Comparison of ENCODE assay signal across 11 cellular contexts in the genomic region with DNA sequence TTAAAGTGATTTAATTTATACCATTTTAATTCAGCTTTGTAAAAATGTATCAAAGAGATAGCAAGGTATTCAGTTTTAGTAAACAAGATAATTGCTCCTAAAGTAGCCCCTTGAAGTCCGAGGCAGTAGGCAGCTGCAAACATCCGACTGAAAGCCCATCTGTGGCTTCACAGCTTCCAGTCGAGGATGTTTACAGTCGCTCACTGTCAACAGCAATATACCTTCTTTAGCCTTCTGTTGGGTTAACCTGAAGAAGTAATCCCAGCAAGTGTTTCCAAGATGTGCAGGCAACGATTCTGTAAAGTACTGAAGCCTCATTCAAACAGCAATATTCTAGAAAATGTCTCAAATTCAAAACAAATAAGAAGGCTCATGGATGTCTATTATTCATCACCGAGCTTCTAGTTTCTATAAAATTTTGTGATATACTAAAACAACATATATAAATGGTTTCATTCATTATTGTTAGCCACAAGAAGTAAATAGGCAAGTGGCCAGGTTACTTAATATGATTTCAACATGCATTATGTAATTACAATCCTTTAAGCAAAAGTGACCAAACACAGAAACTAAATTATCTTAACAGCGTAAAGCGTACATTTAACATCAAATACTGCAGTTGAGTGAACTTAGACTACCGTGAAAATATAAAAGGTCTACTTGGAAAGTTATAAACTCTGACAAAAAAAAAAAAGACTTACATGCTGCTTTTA.
DNase-seq lines count a peak whose midpoint lies in the region; ATAC-seq, FAIRE-seq and TF ChIP-seq lines count a peak whose summit lies in the region.
"Had no signal": no experiment of that assay in that cellular context is flagged by ENCODE, and none has a peak within 500 bp of the region (broad histone marks: within the 10 kb centered on the region; RNA-seq: fewer than 3 reads in every experiment).

No MANE protein-coding gene starts in this region.

- in situ Hi-C loops in IMR-90 (cut with MboI; ENCODE audit: low sequenced_read_pairs), result no loop called here

- peak overlapping the region; percentile 50; the same call in 1 of the 2 replicates for H3K23ac ChIP-seq in IMR-90 (ENCODE audit: low read depth, low read length)

- H3K56ac ChIP-seq in IMR-90 (ENCODE audit: extremely low read depth, insufficient read depth, low read length), result peak overlapping the region; percentile 29; the same call in 1 of the 2 replicates

- peaks cover 6% of the 10 kb centered on the region for H3K9me1 ChIP-seq in IMR-90 (ENCODE audit: insufficient read depth, low read length)

- FAIRE-seq in astrocyte (lab: Jason Lieb, UNC), result no peak
- FAIRE-seq: bronchial epithelial cell had no signal

- peak overlapping the region; percentile 71; the same call in 1 of the 2 replicates for H3K27ac ChIP-seq in IMR-90 (ENCODE audit: insufficient read depth, low read length)
- peak overlapping the region; percentile 98 for H3K27ac ChIP-seq in astrocyte (ENCODE audit: low read depth, low read length)
- H3K27ac ChIP-seq in iPS-20b (ENCODE audit: low read length), result no peak overlapping the region

- no peak for TF ChIP-seq POLR2A in IMR-90 (IDR thresholded peaks at IDR 0.05; ENCODE audit: low read depth, low read length)

- H2AK9ac ChIP-seq in IMR-90 (replicated peaks; ENCODE audit: low read depth, low read length, poor library complexity), result no peak overlapping the region

- no peak for ATAC-seq in IMR-90 (ENCODE audit: low read depth)
- ATAC-seq: stimulated activated naive CD8-positive, alpha-beta T cell treated with anti-CD3 and anti-CD28 coated beads, Interleukin-15, Interleukin-2, amounts not matched to agents 100 U/mL and 50 U/mL, for 24 hours had no signal

- H4K20me1 ChIP-seq in IMR-90 (ENCODE audit: insufficient read depth, low read length) (no peaks in the 10 kb centered on the region), astrocyte (ENCODE audit: insufficient read depth, low read length) (no peaks in the 10 kb centered on the region)

- peak overlapping the region; percentile 42; the same call in 1 of the 2 replicates for H3K4ac ChIP-seq in IMR-90 (ENCODE audit: low read depth, low read length)

- no peaks in the 10 kb centered on the region for H3K27me3 ChIP-seq in IMR-90 (ENCODE audit: control insufficient read depth, insufficient read depth, low read length)
- H3K27me3 ChIP-seq in astrocyte (ENCODE audit: insufficient read depth, low read length), result no peaks in the 10 kb centered on the region
- 0 out of 2 replicates have a peak, but pooled peaks cover 3% of the 10 kb centered on the region for H3K27me3 ChIP-seq in iPS-20b (ENCODE audit: insufficient read depth, low read length)
- no peaks in the 10 kb centered on the region for H3K27me3 ChIP-seq in skeletal muscle satellite cell (ENCODE audit: control insufficient read depth, insufficient read depth, low read length)

- H2BK20ac ChIP-seq in IMR-90 (ENCODE audit: low read depth, low read length), result peak overlapping the region; percentile 19

- H3K4me3 Mint-ChIP-seq in astrocyte (ENCODE audit: unreplicated experiment), result peak overlapping the region; percentile 29

- peak overlapping the region; percentile 29; the same call in 1 of the 2 replicates for H4K91ac ChIP-seq in IMR-90 (ENCODE audit: insufficient read depth, low read depth, low read length)

- H3K9ac ChIP-seq in IMR-90 (ENCODE audit: low read depth, low read length) (peak overlapping the region; percentile 20; the same call in 1 of the 2 replicates), astrocyte (ENCODE audit: low read length) (peak overlapping the region; percentile 84), iPS-20b (ENCODE audit: low read depth, low read length) (peak overlapping the region; percentile 43; the same call in 1 of the 2 replicates), skeletal muscle satellite cell (ENCODE audit: low read depth, low read length) (peak overlapping the region; percentile 84)

- H3K36me3 Mint-ChIP-seq in astrocyte (ENCODE audit: low read depth, unreplicated experiment), result no peaks in the 10 kb centered on the region

- H3K14ac ChIP-seq in IMR-90 (replicated peaks; ENCODE audit: low read depth, low read length), result no peak overlapping the region

- H4K8ac ChIP-seq in IMR-90 (ENCODE audit: low read depth in 2 of 2, low read length in 2 of 2), result peak overlapping the region; percentile 52 to 59; a peak in 3 of 4 replicates

- peak overlapping the region; percentile 24; the same call in 1 of the 2 replicates for H3K18ac ChIP-seq in IMR-90 (ENCODE audit: low read depth, low read length)

- dilution Hi-C loops in IMR-90 (cut with HindIII; ENCODE audit: low sequenced_read_pairs, unreplicated experiment), result no loop called here

- no peaks in the 10 kb centered on the region for H3K27me3 Mint-ChIP-seq in astrocyte (ENCODE audit: low read depth, unreplicated experiment)

- H3K9me3 ChIP-seq in IMR-90 (ENCODE audit: control insufficient read depth, insufficient read depth, low read length) (no peaks in the 10 kb centered on the region), astrocyte (ENCODE audit: insufficient read depth, low read depth, low read length) (no peaks in the 10 kb centered on the region), iPS-20b (ENCODE audit: insufficient read depth, low read depth, low read length) (no peaks in the 10 kb centered on the region), skeletal muscle satellite cell (replicated peaks; ENCODE audit: low read length) (no peaks in the 10 kb centered on the region)

- H3K4me1 Mint-ChIP-seq in astrocyte (ENCODE audit: low read depth, unreplicated experiment), result peaks cover 54% of the 10 kb centered on the region

- WGBS in IMR-90 (ENCODE audit: extremely low coverage in 2 of 2, insufficient read length in 1 of 2), 2 experiments, result 14% methylated on average over 2 of the region's 9 CpGs; no CpG with 5 or more reads in 1 of the 2 experiments

- H3K4me2 ChIP-seq in IMR-90 (ENCODE audit: low read depth, low read length) (peak overlapping the region; percentile 67), astrocyte (ENCODE audit: low read length) (peak overlapping the region; percentile 80), skeletal muscle satellite cell (ENCODE audit: low read length) (peak overlapping the region; percentile 87)

- H3K36me3 ChIP-seq in IMR-90 (ENCODE audit: control insufficient read depth, insufficient read depth, low read length) (peaks cover 1% of the 10 kb centered on the region; the same call in 1 of the 2 replicates), astrocyte (ENCODE audit: insufficient read depth, low read length) (peaks cover 6% of the 10 kb centered on the region), iPS-20b (ENCODE audit: insufficient read depth, low read depth, low read length) (no peaks in the 10 kb centered on the region), skeletal muscle satellite cell (ENCODE audit: insufficient read depth, low read length) (peaks cover 14% of the 10 kb centered on the region)

- H3K4me1 ChIP-seq in IMR-90 (ENCODE audit: control insufficient read depth, insufficient read depth, low read length), result peaks cover 10% of the 10 kb centered on the region
- H3K4me1 ChIP-seq in astrocyte (ENCODE audit: insufficient read depth, low read length), result peaks cover 46% of the 10 kb centered on the region
- peaks cover 46% of the 10 kb centered on the region for H3K4me1 ChIP-seq in iPS-20b (ENCODE audit: insufficient read depth, low read length)
- H3K4me1 ChIP-seq in skeletal muscle satellite cell (ENCODE audit: control insufficient read depth, insufficient read depth, low read length), result peaks cover 77% of the 10 kb centered on the region

- intact Hi-C loops in IMR-90 (cut with micrococcal nuclease), result no loop called here

- POLR2A ChIA-PET in IMR-90 (lab: Charles Lee; ENCODE audit: unreplicated experiment), result no interaction called here

- H2BK15ac ChIP-seq in IMR-90 (ENCODE audit: low read depth, low read length), result peak overlapping the region; percentile 22; the same call in 1 of the 3 replicates

- peak overlapping the region; percentile 74 for H2AK5ac ChIP-seq in IMR-90 (ENCODE audit: low read depth, low read length)

- H2BK120ac ChIP-seq in IMR-90 (ENCODE audit: low read depth, low read length), result peak overlapping the region; percentile 84

- peak overlapping the region; percentile 4; the same call in 1 of the 2 replicates for H4K5ac ChIP-seq in IMR-90 (ENCODE audit: low read depth, low read length)

- CTCF ChIA-PET in IMR-90 (lab: Yijun Ruan, JAX), result no interaction called here

- peaks cover 55% of the 10 kb centered on the region for H3K79me2 ChIP-seq in astrocyte (ENCODE audit: insufficient read depth, low read length)

- no peak for TF ChIP-seq CTCF in IMR-90 (conservative IDR thresholded peaks at IDR 0.05; ENCODE audit: low read depth, low read length)
- TF ChIP-seq CTCF in astrocyte (IDR thresholded peaks at IDR 0.05; ENCODE audit: insufficient read depth, low read depth, low read length), result no peak

- 0 out of 2 replicates have a peak overlapping the region, but pooled peaks have one; percentile 1 for H3K4me3 ChIP-seq in IMR-90 (ENCODE audit: insufficient read depth, low read depth, low read length)
- H3K4me3 ChIP-seq in astrocyte (ENCODE audit: insufficient read depth, low read depth, low read length), result peak overlapping the region; percentile 43
- H3K4me3 ChIP-seq in iPS-20b (ENCODE audit: low read length), result no peak overlapping the region
- H3K4me3 ChIP-seq in skeletal muscle satellite cell (ENCODE audit: low read length), result peak overlapping the region; percentile 64

- H3K79me1 ChIP-seq in IMR-90 (ENCODE audit: low read depth in 1 of 2, low read length in 2 of 2), result peaks cover 10 to 33% of the 10 kb centered on the region in 2 experiments; a peak in 3 of 4 replicates

- peak overlapping the region; percentile 96 for H3K27ac Mint-ChIP-seq in astrocyte (ENCODE audit: unreplicated experiment)

- TF ChIP-seq RAD21 in IMR-90 (IDR thresholded peaks at IDR 0.05; ENCODE audit: low read length), result no peak

- H3K9me3 Mint-ChIP-seq in astrocyte (ENCODE audit: unreplicated experiment), result no peaks in the 10 kb centered on the region

- DNase-seq in IMR-90 (no peak), astrocyte (ENCODE audit: low read depth) (no peak), kidney tubule cell (ENCODE audit: low spot score) (no peak)
- no peak for DNase-seq in effector CD8-positive, alpha-beta T cell (lab: John Stamatoyannopoulos, UW)
- no peak for DNase-seq in activated CD4-positive, alpha-beta T cell treated with anti-CD3 and anti-CD28 coated beads for 48 hours
- DNase-seq: DND-41; NCI-H1048; stimulated activated naive CD8-positive, alpha-beta T cell treated with anti-CD3 and anti-CD28 coated beads, Interleukin-15, Interleukin-2, amounts not matched to agents 100 U/mL and 50 U/mL, for 24 hours had no signal

- no TSS peak for BruUV-seq in IMR-90 (replicated peaks; lab: Mats Ljungman, UMichigan)

- H2BK5ac ChIP-seq in IMR-90 (ENCODE audit: low read depth, low read length, poor library complexity, severe bottlenecking), result peak overlapping the region; percentile 64

- H2AFZ ChIP-seq in IMR-90 (replicated peaks; ENCODE audit: low read length, poor library complexity) (no peak overlapping the region), astrocyte (ENCODE audit: low read depth, low read length) (no peak overlapping the region)

TF ChIP-seq in IMR-90, 13 proteins besides CTCF, POLR2A, EP300 and RAD21 (continues in another document):
- TF ChIP-seq FOS (IDR thresholded peaks at IDR 0.05; ENCODE audit: low read depth, low read length), result no peak
- TF ChIP-seq RCOR1 (IDR thresholded peaks at IDR 0.05; ENCODE audit: insufficient replicate concordance, low read length), result no peak
- no peak for TF ChIP-seq NFE2L2 (IDR thresholded peaks at IDR 0.05; ENCODE audit: low read depth, low read length)
- no peak for TF ChIP-seq SMC3 (IDR thresholded peaks at IDR 0.05; ENCODE audit: low read depth, low read length)

Comparison
In these comparisons a context has a peak if more than half of its experiments do, and no peak if none do; other contexts are left out.
1. H3K9ac ChIP-seq: peak in every context shown above with its lines; median percentile 84 in astrocyte; 84 in skeletal muscle satellite cell; 43 in iPS-20b; 20 in IMR-90.